ENCODE assay signal across 30 cellular contexts in the genomic region with DNA sequence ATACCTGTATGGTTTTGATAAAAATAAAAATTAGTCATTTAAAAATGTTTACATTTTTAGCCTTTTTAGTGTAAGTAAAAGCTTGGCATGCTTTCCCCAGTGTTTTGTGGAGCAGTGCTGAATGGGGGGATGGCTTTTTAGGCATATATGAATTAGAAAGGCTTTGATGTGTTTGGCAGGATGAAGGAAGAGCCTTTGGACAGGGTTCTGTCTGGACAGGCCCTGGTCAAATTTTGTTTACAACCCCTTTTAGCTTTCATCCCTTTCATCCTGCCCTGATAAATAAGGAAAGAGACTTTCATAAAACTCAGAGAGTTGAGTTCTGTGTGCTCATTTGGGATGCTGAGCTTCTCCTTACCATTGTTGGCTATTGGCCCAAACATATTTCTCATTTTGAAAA.
"Had no signal": no experiment of that assay in that cellular context is flagged by ENCODE, and none has a peak within 500 bp of the region (broad histone marks: within the 10 kb centered on the region; RNA-seq: fewer than 3 reads in every experiment).

No MANE protein-coding gene starts in this region.

- H3K36me3 ChIP-seq: ascending aorta had no signal

- H3K4me1 Mint-ChIP-seq: activated CD4-positive, alpha-beta T cell treated with anti-CD3 and anti-CD28 coated beads, Interleukin-2, amount 10 ng/mL, durations not matched to agents 7 days and 5 days; activated naive CD4-positive, alpha-beta T cell treated with anti-CD3 and anti-CD28 coated beads, Interleukin-2, amount 50 U/mL, for 24 hours; activated naive CD8-positive, alpha-beta T cell treated with anti-CD3 and anti-CD28 coated beads, Interleukin-2, amount 10 ng/mL, durations not matched to agents 7 days and 5 days had no signal

- FAIRE-seq: bronchial epithelial cell had no signal

- H3K27ac ChIP-seq: ascending aorta had no signal

- H3K9me3 Mint-ChIP-seq: activated CD4-positive, alpha-beta T cell treated with anti-CD3 and anti-CD28 coated beads, Interleukin-2, amount 10 ng/mL, durations not matched to agents 7 days and 5 days; activated naive CD4-positive, alpha-beta T cell treated with anti-CD3 and anti-CD28 coated beads, Interleukin-2, amount 50 U/mL, for 24 hours; activated naive CD8-positive, alpha-beta T cell treated with anti-CD3 and anti-CD28 coated beads, Interleukin-2, amount 10 ng/mL, durations not matched to agents 7 days and 5 days; activated T-helper 2 cell treated with anti-CD3 and anti-CD28 coated beads, Interferon-gamma antibody, Interleukin-2, Interleukin-4, amounts not matched to agents 10 μg/mL and 5 μg/mL and 100 μg/mL, durations not matched to agents 14 hours and 24 hours and 36 hours had no signal

- H3K27me3 ChIP-seq: ascending aorta had no signal

- H3K27ac Mint-ChIP-seq: activated CD4-positive, alpha-beta T cell treated with anti-CD3 and anti-CD28 coated beads, Interleukin-2, amount 10 ng/mL, durations not matched to agents 7 days and 5 days; activated CD8-positive, alpha-beta T cell treated with anti-CD3 and anti-CD28 coated beads, Interleukin-2, amount 10 ng/mL, durations not matched to agents 7 days and 5 days; activated naive CD4-positive, alpha-beta T cell treated with anti-CD3 and anti-CD28 coated beads, Interleukin-2, amount 50 U/mL, for 24 hours; activated naive CD8-positive, alpha-beta T cell treated with anti-CD3 and anti-CD28 coated beads, Interleukin-2, amount 10 ng/mL, durations not matched to agents 7 days and 5 days; activated T-cell treated with anti-CD3 and anti-CD28 coated beads, Interleukin-2, amount 50 U/mL, for 24 hours; activated T-helper 2 cell treated with anti-CD3 and anti-CD28 coated beads, Interferon-gamma antibody, Interleukin-2, Interleukin-4, amounts not matched to agents 10 μg/mL and 5 μg/mL and 100 μg/mL, durations not matched to agents 14 hours and 24 hours and 36 hours had no signal

- H3K27me3 Mint-ChIP-seq: activated CD4-positive, alpha-beta T cell treated with anti-CD3 and anti-CD28 coated beads, Interleukin-2, amount 10 ng/mL, durations not matched to agents 7 days and 5 days; activated naive CD4-positive, alpha-beta T cell treated with anti-CD3 and anti-CD28 coated beads, Interleukin-2, amount 50 U/mL, for 24 hours; activated naive CD8-positive, alpha-beta T cell treated with anti-CD3 and anti-CD28 coated beads, Interleukin-2, amount 10 ng/mL, durations not matched to agents 7 days and 5 days; activated T-cell treated with anti-CD3 and anti-CD28 coated beads, Interleukin-2, amount 50 U/mL, for 24 hours had no signal

- ATAC-seq: activated CD8-positive, alpha-beta T cell treated with anti-CD3 and anti-CD28 coated beads, Interleukin-2, amount 10 ng/mL, durations not matched to agents 7 days and 5 days had no signal

- H3K4me3 ChIP-seq: ascending aorta had no signal

- H3K36me3 Mint-ChIP-seq: activated naive CD4-positive, alpha-beta T cell treated with anti-CD3 and anti-CD28 coated beads, Interleukin-2, amount 50 U/mL, for 24 hours; activated naive CD8-positive, alpha-beta T cell treated with anti-CD3 and anti-CD28 coated beads, Interleukin-2, amount 10 ng/mL, durations not matched to agents 7 days and 5 days had no signal

- DNase-seq: activated CD4-positive, alpha-beta T cell treated with anti-CD3 and anti-CD28 coated beads, Interleukin-2, amount 10 ng/mL, durations not matched to agents 7 days and 5 days; activated CD4-positive, alpha-beta T cell treated with anti-CD3 and anti-CD28 coated beads, Interleukin-2, amount 50 U/mL, for 48 hours; activated CD8-positive, alpha-beta T cell treated with anti-CD3 and anti-CD28 coated beads, Interleukin-2, amount 10 ng/mL, durations not matched to agents 7 days and 5 days; activated gamma-delta T cell; activated naive CD4-positive, alpha-beta T cell treated with Interleukin-2 at 50 U/mL for 16 hours; activated naive CD8-positive, alpha-beta T cell treated with anti-CD3 and anti-CD28 coated beads, Interleukin-2, amount 10 ng/mL, durations not matched to agents 7 days and 5 days; activated T-cell treated with anti-CD3 and anti-CD28 coated beads, Interleukin-2, amount 50 U/mL, for 24 hours; amygdala; caudate nucleus; cerebellar nuclear complex; Kasumi-1; KG1; MM.1S; MV-4-11; NCI-H1092; NCI-H1436 treated with DMSO at 0.1 percent for 48 hours; NCI-H187; NCI-H2029 treated with DMSO at 0.1 percent for 48 hours; NCI-H2107; NCI-H2171; NCI-H510A; NCI-H526; NCI-H748 treated with DMSO at 0.1 percent for 48 hours; Right ventricle myocardium superior; SW 1271; T1000 had no signal

- H3K4me1 ChIP-seq: ascending aorta had no signal

- H3K4me3 Mint-ChIP-seq: activated CD4-positive, alpha-beta T cell treated with anti-CD3 and anti-CD28 coated beads, Interleukin-2, amount 10 ng/mL, durations not matched to agents 7 days and 5 days; activated CD8-positive, alpha-beta T cell treated with anti-CD3 and anti-CD28 coated beads, Interleukin-2, amount 10 ng/mL, durations not matched to agents 7 days and 5 days; activated naive CD4-positive, alpha-beta T cell treated with anti-CD3 and anti-CD28 coated beads, Interleukin-2, amount 50 U/mL, for 24 hours; activated naive CD8-positive, alpha-beta T cell treated with anti-CD3 and anti-CD28 coated beads, Interleukin-2, amount 10 ng/mL, durations not matched to agents 7 days and 5 days; activated T-cell treated with anti-CD3 and anti-CD28 coated beads, Interleukin-2, amount 50 U/mL, for 24 hours had no signal

- H3K9me3 ChIP-seq: ascending aorta had no signal
